In the genomic region with DNA sequence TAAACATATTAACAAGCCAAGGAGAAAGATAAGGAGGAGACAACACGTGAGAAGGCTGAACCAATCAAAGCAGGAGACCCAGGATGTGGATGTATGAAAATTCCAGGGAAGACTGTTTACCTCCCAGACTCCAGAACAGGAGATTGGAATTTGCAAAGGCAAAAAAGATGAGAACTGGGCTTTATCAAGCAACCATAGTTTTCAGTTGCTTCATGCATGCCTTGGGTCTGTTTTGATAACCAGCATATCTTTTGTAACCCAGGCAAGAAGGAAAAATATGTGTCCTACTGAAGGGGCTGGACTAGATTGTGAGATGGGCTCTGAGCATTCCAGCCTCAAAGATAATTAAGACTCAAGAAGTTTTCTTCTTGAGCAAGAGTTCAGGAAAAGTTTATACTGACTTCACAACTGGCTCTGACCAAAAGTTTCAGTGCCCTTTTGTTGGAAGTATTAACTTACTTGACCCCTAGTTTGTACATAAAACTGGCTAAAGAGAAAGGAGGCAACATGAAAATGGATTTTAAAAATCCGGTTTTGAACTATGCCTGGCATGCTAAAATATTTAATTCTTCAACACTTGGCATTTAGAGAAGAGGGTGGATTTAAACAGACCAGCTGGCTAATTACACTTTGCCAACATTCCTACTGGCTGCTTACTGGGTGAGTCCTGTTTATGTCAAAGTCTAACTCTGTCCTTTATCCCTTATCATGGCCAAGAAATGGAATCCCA, we compare ENCODE assay signal across 14 cellular contexts.
A peak's percentile ranks its signal among the peaks of the same experiment; 100 is the strongest.
DNase-seq lines count a peak whose midpoint lies in the region; ATAC-seq and TF ChIP-seq lines count a peak whose summit lies in the region.
"Had no signal": no experiment of that assay in that cellular context is flagged by ENCODE, and none has a peak within 500 bp of the region (broad histone marks: within the 10 kb centered on the region; RNA-seq: fewer than 3 reads in every experiment).

No MANE protein-coding gene starts in this region.

- DNase-seq in AG08395 (ENCODE audit: low spot score) (peak; percentile 61), fibroblast of villous mesenchyme (ENCODE audit: low read depth) (peak; percentile 98), omental fat pad (ENCODE audit: low spot score) (no peak), NCI-H2029 (lab: John Stamatoyannopoulos, UW) (no peak), NCI-H1092 (lab: John Stamatoyannopoulos, UW) (no peak), NCI-H1930 (lab: John Stamatoyannopoulos, UW) (no peak)
- DNase-seq: activated CD8-positive, alpha-beta memory T cell treated with anti-CD3 and anti-CD28 coated beads, Interleukin-2, amount 50 U/mL, for 4 hours; GF-D8; midbrain; NCI-H2171 treated with DMSO at 0.1 percent for 48 hours; RPMI8226; stimulated activated CD4-positive, alpha-beta T cell treated with anti-CD3 and anti-CD28 coated beads, Interleukin-12 subunit alpha, Interleukin-12 subunit beta, amount 100 ng/mL, for 4 hours had no signal

- no peak for TF ChIP-seq CTCF in fibroblast of villous mesenchyme (IDR thresholded peaks at IDR 0.05; ENCODE audit: insufficient read depth, low read depth, low read length)
- TF ChIP-seq CTCF in omental fat pad (IDR thresholded peaks at IDR 0.05): no peak

- no peak overlapping the region for H3K4me3 ChIP-seq in fibroblast of villous mesenchyme (ENCODE audit: low read depth, low read length)

- ATAC-seq in SK-N-SH treated with all-trans-retinoic acid at 6 μM for 48 hours (peak; percentile 64), omental fat pad (ENCODE audit: low FRiP score) (peak; percentile 74), GM18519 (IDR thresholded peaks at IDR 0.05; ENCODE audit: low FRiP score, unreplicated experiment) (no peak)

TF ChIP-seq in SK-N-SH treated with all-trans-retinoic acid at 6 μM for 48 hours, 23 proteins besides CTCF, POLR2A, EP300 and RAD21:
- TF ChIP-seq, protein P1, sequence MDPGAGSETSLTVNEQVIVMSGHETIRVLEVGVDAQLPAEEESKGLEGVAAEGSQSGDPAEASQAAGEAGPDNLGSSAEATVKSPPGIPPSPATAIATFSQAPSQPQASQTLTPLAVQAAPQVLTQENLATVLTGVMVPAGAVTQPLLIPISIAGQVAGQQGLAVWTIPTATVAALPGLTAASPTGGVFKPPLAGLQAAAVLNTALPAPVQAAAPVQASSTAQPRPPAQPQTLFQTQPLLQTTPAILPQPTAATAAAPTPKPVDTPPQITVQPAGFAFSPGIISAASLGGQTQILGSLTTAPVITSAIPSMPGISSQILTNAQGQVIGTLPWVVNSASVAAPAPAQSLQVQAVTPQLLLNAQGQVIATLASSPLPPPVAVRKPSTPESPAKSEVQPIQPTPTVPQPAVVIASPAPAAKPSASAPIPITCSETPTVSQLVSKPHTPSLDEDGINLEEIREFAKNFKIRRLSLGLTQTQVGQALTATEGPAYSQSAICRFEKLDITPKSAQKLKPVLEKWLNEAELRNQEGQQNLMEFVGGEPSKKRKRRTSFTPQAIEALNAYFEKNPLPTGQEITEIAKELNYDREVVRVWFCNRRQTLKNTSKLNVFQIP (CRISPR knock-in tag; IDR thresholded peaks at IDR 0.05; ENCODE audit: borderline replicate concordance, low read depth): no peak
- TF ChIP-seq, protein P2, sequence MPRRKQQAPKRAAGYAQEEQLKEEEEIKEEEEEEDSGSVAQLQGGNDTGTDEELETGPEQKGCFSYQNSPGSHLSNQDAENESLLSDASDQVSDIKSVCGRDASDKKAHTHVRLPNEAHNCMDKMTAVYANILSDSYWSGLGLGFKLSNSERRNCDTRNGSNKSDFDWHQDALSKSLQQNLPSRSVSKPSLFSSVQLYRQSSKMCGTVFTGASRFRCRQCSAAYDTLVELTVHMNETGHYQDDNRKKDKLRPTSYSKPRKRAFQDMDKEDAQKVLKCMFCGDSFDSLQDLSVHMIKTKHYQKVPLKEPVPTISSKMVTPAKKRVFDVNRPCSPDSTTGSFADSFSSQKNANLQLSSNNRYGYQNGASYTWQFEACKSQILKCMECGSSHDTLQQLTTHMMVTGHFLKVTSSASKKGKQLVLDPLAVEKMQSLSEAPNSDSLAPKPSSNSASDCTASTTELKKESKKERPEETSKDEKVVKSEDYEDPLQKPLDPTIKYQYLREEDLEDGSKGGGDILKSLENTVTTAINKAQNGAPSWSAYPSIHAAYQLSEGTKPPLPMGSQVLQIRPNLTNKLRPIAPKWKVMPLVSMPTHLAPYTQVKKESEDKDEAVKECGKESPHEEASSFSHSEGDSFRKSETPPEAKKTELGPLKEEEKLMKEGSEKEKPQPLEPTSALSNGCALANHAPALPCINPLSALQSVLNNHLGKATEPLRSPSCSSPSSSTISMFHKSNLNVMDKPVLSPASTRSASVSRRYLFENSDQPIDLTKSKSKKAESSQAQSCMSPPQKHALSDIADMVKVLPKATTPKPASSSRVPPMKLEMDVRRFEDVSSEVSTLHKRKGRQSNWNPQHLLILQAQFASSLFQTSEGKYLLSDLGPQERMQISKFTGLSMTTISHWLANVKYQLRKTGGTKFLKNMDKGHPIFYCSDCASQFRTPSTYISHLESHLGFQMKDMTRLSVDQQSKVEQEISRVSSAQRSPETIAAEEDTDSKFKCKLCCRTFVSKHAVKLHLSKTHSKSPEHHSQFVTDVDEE (CRISPR knock-in tag; IDR thresholded peaks at IDR 0.05): no peak
- TF ChIP-seq ESRRG (CRISPR knock-in tag; IDR thresholded peaks at IDR 0.05) (no peak), ZC3H10 (CRISPR knock-in tag; IDR thresholded peaks at IDR 0.05) (no peak), ZNF70 (CRISPR knock-in tag; IDR thresholded peaks at IDR 0.05) (no peak), SNAI2 (CRISPR knock-in tag; IDR thresholded peaks at IDR 0.05) (no peak)
- TF ChIP-seq, protein P3, sequence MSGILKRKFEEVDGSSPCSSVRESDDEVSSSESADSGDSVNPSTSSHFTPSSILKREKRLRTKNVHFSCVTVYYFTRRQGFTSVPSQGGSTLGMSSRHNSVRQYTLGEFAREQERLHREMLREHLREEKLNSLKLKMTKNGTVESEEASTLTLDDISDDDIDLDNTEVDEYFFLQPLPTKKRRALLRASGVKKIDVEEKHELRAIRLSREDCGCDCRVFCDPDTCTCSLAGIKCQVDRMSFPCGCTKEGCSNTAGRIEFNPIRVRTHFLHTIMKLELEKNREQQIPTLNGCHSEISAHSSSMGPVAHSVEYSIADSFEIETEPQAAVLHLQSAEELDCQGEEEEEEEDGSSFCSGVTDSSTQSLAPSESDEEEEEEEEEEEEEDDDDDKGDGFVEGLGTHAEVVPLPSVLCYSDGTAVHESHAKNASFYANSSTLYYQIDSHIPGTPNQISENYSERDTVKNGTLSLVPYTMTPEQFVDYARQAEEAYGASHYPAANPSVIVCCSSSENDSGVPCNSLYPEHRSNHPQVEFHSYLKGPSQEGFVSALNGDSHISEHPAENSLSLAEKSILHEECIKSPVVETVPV (CRISPR knock-in tag; IDR thresholded peaks at IDR 0.05): no peak

Comparison
In these comparisons a context has a peak if more than half of its experiments do, and no peak if none do; other contexts are left out.
1. DNase-seq: peak in AG08395 (single experiment) and fibroblast of villous mesenchyme (single experiment); none in omental fat pad (single experiment), NCI-H2029 (single experiment), NCI-H1092 (single experiment) and NCI-H1930 (0 of 2).